Comparison of ENCODE assay signal across 15 cellular contexts in genomic region chr16:57938484-57938883, GRCh38. TPM values are rescaled to one million over a fixed set of nuclear protein-coding genes. Genes with fewer than 3 reads are reported as not detected.
A peak's percentile ranks its signal among the peaks of the same experiment; 100 is the strongest.
DNase-seq lines count a peak whose midpoint lies in the region; ATAC-seq and TF ChIP-seq lines count a peak whose summit lies in the region.
"Had no signal": no experiment of that assay in that cellular context is flagged by ENCODE, and none has a peak within 500 bp of the region (broad histone marks: within the 10 kb centered on the region; RNA-seq: fewer than 3 reads in every experiment).

No MANE protein-coding gene starts in this region.

- TF ChIP-seq POLR2A in heart left ventricle (IDR thresholded peaks at IDR 0.05) (no peak), spleen (IDR thresholded peaks at IDR 0.05) (no peak)

- no peak for ATAC-seq in heart left ventricle
- no peak for ATAC-seq in left cardiac atrium
- no peak for ATAC-seq in RWPE2 (ENCODE audit: low read depth)
- ATAC-seq in HG03439 (IDR thresholded peaks at IDR 0.05; ENCODE audit: unreplicated experiment): no peak

- TF ChIP-seq CTCF in heart left ventricle (IDR thresholded peaks at IDR 0.05) (no peak), RWPE2 (IDR thresholded peaks at IDR 0.05; ENCODE audit: poor library complexity, severe bottlenecking) (no peak), spleen (IDR thresholded peaks at IDR 0.05 in 8 of 11, conservative IDR thresholded peaks at IDR 0.05 in 3 of 11) (no peak)

- 95 to 97% (median 96%) methylated on average over 6 of the region's 6 CpGs for WGBS in heart left ventricle, 4 donors
- 89 to 90% methylated on average over 6 of the region's 6 CpGs for WGBS in esophagus, 2 donors
- 88 to 97% (median 93%) methylated on average over 6 of the region's 6 CpGs for WGBS in spleen, 5 donors

- peak overlapping the region in 9 of 12 donors; percentile 31 to 80 (median 59) for H3K27ac ChIP-seq in heart left ventricle
- peak overlapping the region; percentile 25 for H3K27ac ChIP-seq in RWPE2 (ENCODE audit: poor library complexity, severe bottlenecking)
- H3K27ac ChIP-seq in esophagus (ENCODE audit: low read depth in 2 of 2, low read length in 1 of 2): peak overlapping the region; percentile 29 to 48
- H3K27ac ChIP-seq in spleen: peak overlapping the region in 5 of 8 donors; percentile 25 to 49 (median 32)
- H3K27ac ChIP-seq: 22Rv1, BLaER1 had no signal

- H3K4me1 ChIP-seq in heart left ventricle: peaks cover 0 to 42% (median 9%) of the 10 kb centered on the region in 12 donors
- H3K4me1 ChIP-seq in RWPE2 (ENCODE audit: insufficient read depth, poor library complexity, severe bottlenecking): peaks cover 12% of the 10 kb centered on the region
- peaks cover 8 to 18% of the 10 kb centered on the region in 2 donors for H3K4me1 ChIP-seq in esophagus (ENCODE audit: control insufficient read depth in 2 of 2, insufficient read depth in 2 of 2, low read length in 1 of 2)
- H3K4me1 ChIP-seq in spleen: peaks cover 0 to 8% (median 2%) of the 10 kb centered on the region in 6 donors
- H3K4me1 ChIP-seq: BLaER1 had no signal

- DNase-seq in heart left ventricle (no peak), left cardiac atrium (no peak), RWPE2 (ENCODE audit: low spot score) (no peak), spleen (no peak), SIG-M5 (lab: John Stamatoyannopoulos, UW) (no peak), hypothalamus (lab: John Stamatoyannopoulos, UW) (no peak)
- DNase-seq: CD8-positive, alpha-beta memory T cell; NCI-H1436 treated with DMSO at 0.1 percent for 48 hours; NCI-H2081; NCI-H524 had no signal

- H3K36me3 ChIP-seq in heart left ventricle: no peaks in the 10 kb centered on the region
- H3K36me3 ChIP-seq in RWPE2 (ENCODE audit: low read depth): no peaks in the 10 kb centered on the region
- no peaks in the 10 kb centered on the region for H3K36me3 ChIP-seq in esophagus (ENCODE audit: control insufficient read depth in 2 of 2, insufficient read depth in 2 of 2, low read length in 1 of 2)
- H3K36me3 ChIP-seq in spleen: no peaks in the 10 kb centered on the region
- H3K36me3 ChIP-seq: BLaER1 had no signal

- intact Hi-C loops in heart left ventricle (cut with DNase I): loop anchor here in 1 of 10 donors (5.0 kb wide), 1 partner anchor 54 kb away; no protein-coding TSS in a partner anchor
- intact Hi-C loops in left cardiac atrium (cut with DNase I): no loop called here
- intact Hi-C loops in spleen (cut with DNase I; ENCODE audit: low total_unique reads): no loop called here

- H3K27me3 ChIP-seq in heart left ventricle: peaks cover 0 to 5% (median 0%) of the 10 kb centered on the region in 9 donors
- no peaks in the 10 kb centered on the region for H3K27me3 ChIP-seq in RWPE2 (ENCODE audit: insufficient read depth, poor library complexity, severe bottlenecking)
- no peaks in the 10 kb centered on the region for H3K27me3 ChIP-seq in esophagus (ENCODE audit: control insufficient read depth in 1 of 2, insufficient read depth in 2 of 2, low read length in 2 of 2)
- H3K27me3 ChIP-seq in spleen (replicated peaks in 1 of 7): peaks cover 0 to 17% (median 0%) of the 10 kb centered on the region in 7 donors
- H3K27me3 ChIP-seq: BLaER1 had no signal

- no peak overlapping the region for H3K4me3 ChIP-seq in heart left ventricle
- no peak overlapping the region for H3K4me3 ChIP-seq in RWPE2 (ENCODE audit: severe bottlenecking)
- no peak overlapping the region for H3K4me3 ChIP-seq in esophagus (ENCODE audit: low read depth in 1 of 2, low read length in 2 of 2)
- H3K4me3 ChIP-seq in spleen: no peak overlapping the region
- H3K4me3 ChIP-seq: BLaER1 had no signal

- H3K9me3 ChIP-seq in heart left ventricle: no peaks in the 10 kb centered on the region
- H3K9me3 ChIP-seq in RWPE2 (ENCODE audit: severe bottlenecking): no peaks in the 10 kb centered on the region
- no peaks in the 10 kb centered on the region for H3K9me3 ChIP-seq in esophagus (ENCODE audit: control insufficient read depth in 2 of 2, insufficient read depth in 1 of 2, low read depth in 1 of 2, low read length in 1 of 2)
- no peaks in the 10 kb centered on the region for H3K9me3 ChIP-seq in spleen
- H3K9me3 ChIP-seq: BLaER1 had no signal

RNA-seq across cellular contexts. Expression of gene CNGB1, which starts 32.4 kb away (rescaled TPM):
- total RNA-seq in heart left ventricle (not detected), left cardiac atrium (not detected), spleen (not detected)
- polyA plus RNA-seq in heart left ventricle (not detected), esophagus (under 1 TPM; 0.04 to 0.06 TPM), spleen (under 1 TPM in 2 of 3 donors, not detected in 1; 0.02 to 0.12 TPM)
- total RNA-seq: CD8-positive, alpha-beta memory T cell; H7 had no signal
- polyA plus RNA-seq: CD8-positive, alpha-beta memory T cell had no signal
